8 cellular contexts compared by ENCODE assay signal in the genomic region with DNA sequence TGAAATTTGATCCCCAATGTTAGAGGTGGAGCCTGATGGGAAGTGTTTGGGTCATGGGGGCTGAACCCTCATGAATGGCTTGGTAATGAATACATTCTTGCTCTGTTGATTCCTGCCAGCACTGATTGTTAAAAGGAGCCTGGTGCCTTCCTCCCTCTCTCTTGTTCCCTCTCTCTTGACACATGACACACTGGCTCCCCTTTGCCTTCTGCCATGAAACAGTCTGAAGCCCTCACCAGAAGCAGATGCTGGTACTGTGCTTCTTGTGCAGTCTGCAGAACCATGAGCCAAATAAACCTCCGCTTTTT. TPM values are rescaled to one million over a fixed set of nuclear protein-coding genes. Genes with fewer than 3 reads are reported as not detected.
DNase-seq lines count a peak whose midpoint lies in the region; ATAC-seq and TF ChIP-seq lines count a peak whose summit lies in the region.

No MANE protein-coding gene starts in this region.

- H3F3A ChIP-seq in Loucy (ENCODE audit: low read depth), result no peaks in the 10 kb centered on the region

- no TSS peak for BruUV-seq in Caco-2 (replicated peaks; lab: Mats Ljungman, UMichigan)

- peak overlapping the region; percentile 17 for H3K4me3 Mint-ChIP-seq in Caco-2 (ENCODE audit: unreplicated experiment)

- H3K27ac ChIP-seq in epithelial cell of prostate, result peak overlapping the region; percentile 60
- H3K27ac ChIP-seq in substantia nigra (ENCODE audit: low read depth, low read length, poor library complexity, severe bottlenecking), result peak overlapping the region; percentile 19

- peak overlapping the region; percentile 65; the same call in 1 of the 2 replicates for H2AFZ ChIP-seq in Loucy (ENCODE audit: low read length)

- H3K27me3 ChIP-seq in Caco-2 (replicated peaks; ENCODE audit: control insufficient read depth, insufficient read depth, low read length), result no peaks in the 10 kb centered on the region
- H3K27me3 ChIP-seq in Loucy (ENCODE audit: insufficient read depth, low read length, poor library complexity, severe bottlenecking), result no peaks in the 10 kb centered on the region

- peaks cover 29% of the 10 kb centered on the region for H3K4me1 ChIP-seq in Caco-2
- H3K4me1 ChIP-seq in Loucy (ENCODE audit: insufficient read depth, low read length, poor library complexity, severe bottlenecking), result no peaks in the 10 kb centered on the region

- H3K4me2 ChIP-seq in Loucy (ENCODE audit: low read depth, low read length, poor library complexity, severe bottlenecking), result no peak overlapping the region

- no peaks in the 10 kb centered on the region for H4K20me1 ChIP-seq in Loucy (ENCODE audit: insufficient read depth, low read length, poor library complexity, severe bottlenecking)

- intact Hi-C loops in Caco-2 (cut with micrococcal nuclease; ENCODE audit: unreplicated experiment), result loop anchor here (1.0 to 2.0 kb wide), 4 partner anchors 21 to 687 kb away; a partner anchor contains a TSS

- no peaks in the 10 kb centered on the region for H3K36me3 Mint-ChIP-seq in Caco-2 (ENCODE audit: insufficient read depth, unreplicated experiment)

- no peaks in the 10 kb centered on the region for H3K9me3 ChIP-seq in Caco-2
- H3K9me3 ChIP-seq in Loucy (ENCODE audit: insufficient read depth, low read depth, low read length), result no peaks in the 10 kb centered on the region

- ATAC-seq in GM21528 (IDR thresholded peaks at IDR 0.05; ENCODE audit: low FRiP score, unreplicated experiment), result peak; percentile 29

- H3K9ac ChIP-seq in Loucy (ENCODE audit: low read depth, low read length, poor library complexity, severe bottlenecking), result no peak overlapping the region

- H3K9me3 Mint-ChIP-seq in Caco-2 (ENCODE audit: unreplicated experiment), result no peaks in the 10 kb centered on the region

- H3K79me2 ChIP-seq in Loucy (ENCODE audit: insufficient read depth, low read length), result no peaks in the 10 kb centered on the region

- POLR2A ChIA-PET in Caco-2 (lab: Charles Lee), result no interaction called here

- DNase-seq in Caco-2 (no peak), epithelial cell of prostate (ENCODE audit: low read depth, low spot score) (no peak), substantia nigra (lab: John Stamatoyannopoulos, UW) (no peak), medulla oblongata (ENCODE audit: extremely low spot score) (no peak), NOMO-1 (lab: John Stamatoyannopoulos, UW; ENCODE audit: unreplicated experiment in 2 of 2) (no peak), amygdala (lab: John Stamatoyannopoulos, UW) (no peak)

- H3K4me3 ChIP-seq in Caco-2 (ENCODE audit: low read depth, low read length) (no peak overlapping the region), Loucy (ENCODE audit: low read length, poor library complexity, severe bottlenecking) (no peak overlapping the region)

- no peaks in the 10 kb centered on the region for H3K36me3 ChIP-seq in Caco-2 (ENCODE audit: control insufficient read depth, insufficient read depth, low read length)
- no peaks in the 10 kb centered on the region for H3K36me3 ChIP-seq in Loucy (ENCODE audit: insufficient read depth, low read length)

- CTCF ChIA-PET in Caco-2 (lab: Charles Lee), result no interaction called here

- H3K27me3 Mint-ChIP-seq in Caco-2 (ENCODE audit: insufficient read depth, unreplicated experiment), result no peaks in the 10 kb centered on the region

- peak overlapping the region; percentile 84 for H3K27ac Mint-ChIP-seq in Caco-2 (ENCODE audit: unreplicated experiment)

- peaks cover 30% of the 10 kb centered on the region for H3K4me1 Mint-ChIP-seq in Caco-2 (ENCODE audit: low read depth, unreplicated experiment)

- no peaks in the 10 kb centered on the region for H3K9me2 ChIP-seq in Loucy (replicated peaks; ENCODE audit: low read depth, low read length)

- TF ChIP-seq CTCF in Caco-2 (IDR thresholded peaks at IDR 0.05; ENCODE audit: insufficient read depth in 1 of 2, low read depth in 1 of 2, low read length in 1 of 2, severe bottlenecking in 1 of 2, unreplicated experiment in 1 of 2), result no peak
- no peak for TF ChIP-seq CTCF in Loucy (conservative IDR thresholded peaks at IDR 0.05; ENCODE audit: low read length)

RNA-seq across cellular contexts. Expression of a gene that starts 30.6 kb away (rescaled TPM):
- 27.7 and 32.0 TPM in 2 replicates for total RNA-seq in Caco-2 (2022)
